In genomic region chr14:90828642-90829487, GRCh38 we compare ENCODE assay signal across 8 cellular contexts. TPM values are rescaled to one million over a fixed set of nuclear protein-coding genes. Genes with fewer than 3 reads are reported as not detected.
DNase-seq lines count a peak whose midpoint lies in the region; ATAC-seq and TF ChIP-seq lines count a peak whose summit lies in the region.

No MANE protein-coding gene starts in this region.

- DNase-seq in Daoy (ENCODE audit: low read depth): peak; percentile 17
- no peak for DNase-seq in WTC11 (ENCODE audit: low spot score)
- DNase-seq in fibroblast of the aortic adventitia (ENCODE audit: low read depth): no peak
- no peak for DNase-seq in sigmoid colon
- no peak for DNase-seq in AG08395 (ENCODE audit: low spot score)
- DNase-seq in NCI-H226: no peak

- CTCF ChIA-PET in WTC11 (lab: Charles Lee): interaction anchor here (2.7 kb wide), 1 partner anchor 13 kb away, joined by 13 read pairs; the partner anchor contains the start of gene TTC7B

- intact Hi-C loops in sigmoid colon (cut with DNase I): no loop called here

- H3K4me3 ChIP-seq in fibroblast of the aortic adventitia (ENCODE audit: low read depth, low read length) (peak overlapping the region; percentile 50), sigmoid colon (peak overlapping the region; percentile 23 to 46 (median 40))

- no peak for TF ChIP-seq CTCF in WTC11 (IDR thresholded peaks at IDR 0.05)
- no peak for TF ChIP-seq CTCF in fibroblast of the aortic adventitia (IDR thresholded peaks at IDR 0.05; ENCODE audit: insufficient read depth, low read length)
- TF ChIP-seq CTCF in sigmoid colon (IDR thresholded peaks at IDR 0.05): no peak

- H3K9me3 Mint-ChIP-seq in WTC11: peaks cover 20% of the 10 kb centered on the region

- no peaks in the 10 kb centered on the region for H3K9me3 ChIP-seq in sigmoid colon

- ATAC-seq in HG02973 (IDR thresholded peaks at IDR 0.05; ENCODE audit: unreplicated experiment) (peak; percentile 40), WTC11 (no peak), HG02588 (IDR thresholded peaks at IDR 0.05; ENCODE audit: unreplicated experiment) (no peak)

- H3K36me3 Mint-ChIP-seq in WTC11: peaks cover 9% of the 10 kb centered on the region

- H3K4me3 Mint-ChIP-seq in WTC11: peak overlapping the region; percentile 42

- no peaks in the 10 kb centered on the region for H3K27me3 ChIP-seq in sigmoid colon

- POLR2A ChIA-PET in WTC11 (lab: Charles Lee): no interaction called here

- peaks cover 78% of the 10 kb centered on the region for H3K27me3 Mint-ChIP-seq in WTC11 (ENCODE audit: low read depth)

- H3K36me3 ChIP-seq in sigmoid colon: no peaks in the 10 kb centered on the region

- no peak for TF ChIP-seq EP300 in sigmoid colon (IDR thresholded peaks at IDR 0.05)

- H3K4me1 Mint-ChIP-seq in WTC11: peaks cover 3% of the 10 kb centered on the region; the same call in 1 of the 2 replicates

- H3K27ac Mint-ChIP-seq in WTC11: no peak overlapping the region

- peaks cover 0 to 16% (median 8%) of the 10 kb centered on the region in 4 donors for H3K4me1 ChIP-seq in sigmoid colon

- TF ChIP-seq POLR2A in sigmoid colon (IDR thresholded peaks at IDR 0.05): no peak

- H3K27ac ChIP-seq in sigmoid colon: peak overlapping the region; percentile 63 to 83 (median 77)

- WGBS in sigmoid colon, 2 donors: 81 to 87% methylated on average over 17 of the region's 17 CpGs

TF ChIP-seq in WTC11, 78 proteins besides CTCF, POLR2A, EP300 and RAD21:
- TF ChIP-seq TCF7 (CRISPR knock-in tag; IDR thresholded peaks at IDR 0.05; ENCODE audit: low read depth) (no peak), PRRX2 (CRISPR knock-in tag; IDR thresholded peaks at IDR 0.05) (no peak), OVOL2 (CRISPR knock-in tag; IDR thresholded peaks at IDR 0.05; ENCODE audit: borderline replicate concordance) (no peak), FOXK1 (CRISPR knock-in tag; IDR thresholded peaks at IDR 0.05) (no peak), GTF2I (CRISPR knock-in tag; conservative IDR thresholded peaks at IDR 0.05) (no peak), PREB (CRISPR knock-in tag; IDR thresholded peaks at IDR 0.05; ENCODE audit: borderline replicate concordance) (no peak), ZNF121 (CRISPR knock-in tag; IDR thresholded peaks at IDR 0.05) (no peak), HMGXB4 (CRISPR knock-in tag; IDR thresholded peaks at IDR 0.05) (no peak), NFE2L1 (CRISPR knock-in tag; IDR thresholded peaks at IDR 0.05) (no peak), ZNF512 (CRISPR knock-in tag; IDR thresholded peaks at IDR 0.05; ENCODE audit: borderline replicate concordance) (no peak), TEAD1 (CRISPR knock-in tag; IDR thresholded peaks at IDR 0.05) (no peak), ZNF416 (CRISPR knock-in tag; IDR thresholded peaks at IDR 0.05) (no peak), ZNF263 (CRISPR knock-in tag; IDR thresholded peaks at IDR 0.05; ENCODE audit: low read depth) (no peak)
- TF ChIP-seq, protein P1, sequence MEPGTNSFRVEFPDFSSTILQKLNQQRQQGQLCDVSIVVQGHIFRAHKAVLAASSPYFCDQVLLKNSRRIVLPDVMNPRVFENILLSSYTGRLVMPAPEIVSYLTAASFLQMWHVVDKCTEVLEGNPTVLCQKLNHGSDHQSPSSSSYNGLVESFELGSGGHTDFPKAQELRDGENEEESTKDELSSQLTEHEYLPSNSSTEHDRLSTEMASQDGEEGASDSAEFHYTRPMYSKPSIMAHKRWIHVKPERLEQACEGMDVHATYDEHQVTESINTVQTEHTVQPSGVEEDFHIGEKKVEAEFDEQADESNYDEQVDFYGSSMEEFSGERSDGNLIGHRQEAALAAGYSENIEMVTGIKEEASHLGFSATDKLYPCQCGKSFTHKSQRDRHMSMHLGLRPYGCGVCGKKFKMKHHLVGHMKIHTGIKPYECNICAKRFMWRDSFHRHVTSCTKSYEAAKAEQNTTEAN (CRISPR knock-in tag; IDR thresholded peaks at IDR 0.05): no peak
- TF ChIP-seq, protein P2, sequence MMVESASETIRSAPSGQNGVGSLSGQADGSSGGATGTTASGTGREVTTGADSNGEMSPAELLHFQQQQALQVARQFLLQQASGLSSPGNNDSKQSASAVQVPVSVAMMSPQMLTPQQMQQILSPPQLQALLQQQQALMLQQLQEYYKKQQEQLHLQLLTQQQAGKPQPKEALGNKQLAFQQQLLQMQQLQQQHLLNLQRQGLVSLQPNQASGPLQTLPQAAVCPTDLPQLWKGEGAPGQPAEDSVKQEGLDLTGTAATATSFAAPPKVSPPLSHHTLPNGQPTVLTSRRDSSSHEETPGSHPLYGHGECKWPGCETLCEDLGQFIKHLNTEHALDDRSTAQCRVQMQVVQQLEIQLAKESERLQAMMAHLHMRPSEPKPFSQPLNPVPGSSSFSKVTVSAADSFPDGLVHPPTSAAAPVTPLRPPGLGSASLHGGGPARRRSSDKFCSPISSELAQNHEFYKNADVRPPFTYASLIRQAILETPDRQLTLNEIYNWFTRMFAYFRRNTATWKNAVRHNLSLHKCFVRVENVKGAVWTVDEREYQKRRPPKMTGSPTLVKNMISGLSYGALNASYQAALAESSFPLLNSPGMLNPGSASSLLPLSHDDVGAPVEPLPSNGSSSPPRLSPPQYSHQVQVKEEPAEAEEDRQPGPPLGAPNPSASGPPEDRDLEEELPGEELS (CRISPR knock-in tag; IDR thresholded peaks at IDR 0.05): no peak
- TF ChIP-seq, protein P3, sequence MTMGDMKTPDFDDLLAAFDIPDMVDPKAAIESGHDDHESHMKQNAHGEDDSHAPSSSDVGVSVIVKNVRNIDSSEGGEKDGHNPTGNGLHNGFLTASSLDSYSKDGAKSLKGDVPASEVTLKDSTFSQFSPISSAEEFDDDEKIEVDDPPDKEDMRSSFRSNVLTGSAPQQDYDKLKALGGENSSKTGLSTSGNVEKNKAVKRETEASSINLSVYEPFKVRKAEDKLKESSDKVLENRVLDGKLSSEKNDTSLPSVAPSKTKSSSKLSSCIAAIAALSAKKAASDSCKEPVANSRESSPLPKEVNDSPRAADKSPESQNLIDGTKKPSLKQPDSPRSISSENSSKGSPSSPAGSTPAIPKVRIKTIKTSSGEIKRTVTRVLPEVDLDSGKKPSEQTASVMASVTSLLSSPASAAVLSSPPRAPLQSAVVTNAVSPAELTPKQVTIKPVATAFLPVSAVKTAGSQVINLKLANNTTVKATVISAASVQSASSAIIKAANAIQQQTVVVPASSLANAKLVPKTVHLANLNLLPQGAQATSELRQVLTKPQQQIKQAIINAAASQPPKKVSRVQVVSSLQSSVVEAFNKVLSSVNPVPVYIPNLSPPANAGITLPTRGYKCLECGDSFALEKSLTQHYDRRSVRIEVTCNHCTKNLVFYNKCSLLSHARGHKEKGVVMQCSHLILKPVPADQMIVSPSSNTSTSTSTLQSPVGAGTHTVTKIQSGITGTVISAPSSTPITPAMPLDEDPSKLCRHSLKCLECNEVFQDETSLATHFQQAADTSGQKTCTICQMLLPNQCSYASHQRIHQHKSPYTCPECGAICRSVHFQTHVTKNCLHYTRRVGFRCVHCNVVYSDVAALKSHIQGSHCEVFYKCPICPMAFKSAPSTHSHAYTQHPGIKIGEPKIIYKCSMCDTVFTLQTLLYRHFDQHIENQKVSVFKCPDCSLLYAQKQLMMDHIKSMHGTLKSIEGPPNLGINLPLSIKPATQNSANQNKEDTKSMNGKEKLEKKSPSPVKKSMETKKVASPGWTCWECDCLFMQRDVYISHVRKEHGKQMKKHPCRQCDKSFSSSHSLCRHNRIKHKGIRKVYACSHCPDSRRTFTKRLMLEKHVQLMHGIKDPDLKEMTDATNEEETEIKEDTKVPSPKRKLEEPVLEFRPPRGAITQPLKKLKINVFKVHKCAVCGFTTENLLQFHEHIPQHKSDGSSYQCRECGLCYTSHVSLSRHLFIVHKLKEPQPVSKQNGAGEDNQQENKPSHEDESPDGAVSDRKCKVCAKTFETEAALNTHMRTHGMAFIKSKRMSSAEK (CRISPR knock-in tag; IDR thresholded peaks at IDR 0.05; ENCODE audit: borderline replicate concordance): no peak
TF ChIP-seq in WTC11: peak in this region for 0.

RNA-seq across cellular contexts. Expression of gene TTC7B, which starts 12.6 kb away (rescaled TPM):
- total RNA-seq in Daoy (2014; rRNA removed; shearing (Covaris generic)): 21.3 and 33.2 TPM in 2 replicates
- 27.6 to 37.0 TPM (median 31.7 TPM) in 3 replicates for total RNA-seq in WTC11 (2021)
- total RNA-seq in fibroblast of the aortic adventitia (ENCODE audit: low replicate concordance): 24.9 and 50.9 TPM in 2 replicates
- 10 to 100 TPM; 46.8 to 70.9 (median 61.2) TPM for total RNA-seq in sigmoid colon
- 1 to 10 TPM; 5.5 to 9.2 (median 6.0) TPM for polyA plus RNA-seq in sigmoid colon
